17 cellular contexts compared by ENCODE assay signal in genomic region chrX:148658115-148658725, GRCh38.
"Had no signal": no experiment of that assay in that cellular context is flagged by ENCODE, and none has a peak within 500 bp of the region (broad histone marks: within the 10 kb centered on the region; RNA-seq: fewer than 3 reads in every experiment).

No MANE protein-coding gene starts in this region.

- H3K9me3 ChIP-seq: left ventricle myocardium inferior, mucosa of descending colon, tibial artery had no signal

- H3K27me3 ChIP-seq: cardiac muscle cell, tibial artery had no signal

- H3K4me1 ChIP-seq: left ventricle myocardium inferior, parathyroid adenoma, tibial artery had no signal

- H3K36me3 ChIP-seq: cardiac muscle cell, left ventricle myocardium inferior, tibial artery had no signal

- FAIRE-seq: keratinocyte, urothelium cell line had no signal

- ATAC-seq: activated CD4-positive, CD25-positive, alpha-beta regulatory T cell treated with anti-CD3 and anti-CD28 coated beads, Interleukin-2, amount 50 U/mL, for 24 hours; mucosa of descending colon; naive thymus-derived CD8-positive, alpha-beta T cell; stimulated activated memory B cell treated with anti-CD40 and anti-IgM and Interleukin-4, amounts not matched to agents 10 μg/mL and 1 μg/mL and 100 μg/mL, for 72 hours had no signal

- H3K27me3 Mint-ChIP-seq: naive thymus-derived CD8-positive, alpha-beta T cell; stimulated activated memory B cell treated with anti-CD40 and anti-IgM and Interleukin-4, amounts not matched to agents 10 μg/mL and 1 μg/mL and 100 μg/mL, for 72 hours had no signal

- H3K27ac Mint-ChIP-seq: endodermal cell; naive thymus-derived CD8-positive, alpha-beta T cell; stimulated activated memory B cell treated with anti-CD40 and anti-IgM and Interleukin-4, amounts not matched to agents 10 μg/mL and 1 μg/mL and 100 μg/mL, for 72 hours had no signal

- DNase-seq: activated CD4-positive, alpha-beta T cell treated with anti-CD3 and anti-CD28 coated beads, Interleukin-2, amount 50 U/mL, for 4 hours; activated naive CD4-positive, alpha-beta T cell; activated T-cell treated with anti-CD3 and anti-CD28 coated beads for 4 hours; dorsolateral prefrontal cortex; endodermal cell; hippocampal formation; left ventricle myocardium inferior; mucosa of descending colon; naive thymus-derived CD8-positive, alpha-beta T cell; stimulated activated CD4-positive, alpha-beta T cell treated with anti-CD3 and anti-CD28 coated beads, Interleukin-2, amount 100 ng/mL, for 48 hours; tibial artery had no signal

- H3K9me3 Mint-ChIP-seq: stimulated activated memory B cell treated with anti-CD40 and anti-IgM and Interleukin-4, amounts not matched to agents 10 μg/mL and 1 μg/mL and 100 μg/mL, for 72 hours had no signal

- H3K79me2 ChIP-seq: parathyroid adenoma had no signal

- H3K9ac ChIP-seq: parathyroid adenoma had no signal

- H3K4me1 Mint-ChIP-seq: endodermal cell; stimulated activated memory B cell treated with anti-CD40 and anti-IgM and Interleukin-4, amounts not matched to agents 10 μg/mL and 1 μg/mL and 100 μg/mL, for 72 hours had no signal

- H3K4me3 ChIP-seq: cardiac muscle cell, dorsolateral prefrontal cortex, left ventricle myocardium inferior, mucosa of descending colon, tibial artery had no signal

- H3K27ac ChIP-seq: cardiac muscle cell, dorsolateral prefrontal cortex, left ventricle myocardium inferior, parathyroid adenoma, tibial artery had no signal

- H3K36me3 Mint-ChIP-seq: stimulated activated memory B cell treated with anti-CD40 and anti-IgM and Interleukin-4, amounts not matched to agents 10 μg/mL and 1 μg/mL and 100 μg/mL, for 72 hours had no signal

- H3K4me3 Mint-ChIP-seq: endodermal cell; naive thymus-derived CD8-positive, alpha-beta T cell; stimulated activated memory B cell treated with anti-CD40 and anti-IgM and Interleukin-4, amounts not matched to agents 10 μg/mL and 1 μg/mL and 100 μg/mL, for 72 hours had no signal

- H2AFZ ChIP-seq: parathyroid adenoma had no signal
